Comparison of ENCODE assay signal across 8 cellular contexts in the genomic region with DNA sequence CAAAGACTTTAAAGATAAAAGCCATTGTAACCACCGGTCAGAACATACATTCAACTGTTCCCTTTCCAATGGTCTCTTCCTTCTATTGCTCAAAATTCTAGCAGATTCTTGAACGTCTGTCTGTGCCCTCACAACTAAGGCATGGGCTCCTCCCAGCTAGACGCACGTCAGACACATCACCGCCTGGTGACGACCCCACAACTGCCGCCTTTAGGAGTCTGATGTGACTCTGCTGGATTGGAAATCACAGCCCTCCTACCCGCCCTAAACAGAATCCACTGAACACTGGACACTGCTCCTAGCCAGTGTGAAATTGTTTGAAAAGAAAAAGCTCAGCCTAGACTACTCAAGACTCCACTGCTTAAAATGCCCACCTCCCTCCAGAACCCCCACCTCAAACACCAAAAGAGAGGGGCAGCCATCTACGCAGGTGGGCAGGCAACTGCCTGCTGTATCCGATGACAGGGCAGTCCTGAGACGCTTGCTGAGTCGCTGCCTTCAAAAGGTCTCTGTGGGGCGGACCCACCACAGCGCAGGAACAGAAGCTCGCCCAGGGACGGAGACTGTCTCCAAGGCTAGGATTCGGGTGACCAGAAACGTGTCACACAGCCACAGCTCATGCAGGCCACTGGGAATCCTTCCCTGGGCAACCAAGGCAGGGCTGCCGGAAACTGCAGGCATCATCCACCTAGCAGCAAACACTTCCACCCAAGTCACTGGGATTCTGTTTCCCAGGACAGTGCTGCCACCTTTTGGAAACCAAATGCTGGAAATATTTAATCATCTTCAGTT. TPM values are rescaled to one million over a fixed set of nuclear protein-coding genes. Genes with fewer than 3 reads are reported as not detected.
DNase-seq lines count a peak whose midpoint lies in the region; ATAC-seq and TF ChIP-seq lines count a peak whose summit lies in the region.

No MANE protein-coding gene starts in this region.

- TF ChIP-seq CTCF in brain microvascular endothelial cell (IDR thresholded peaks at IDR 0.05; ENCODE audit: low read depth, low read length, missing control alignments) = peak; percentile 59
- no peak for TF ChIP-seq CTCF in left lung (IDR thresholded peaks at IDR 0.05)

- H3K27me3 ChIP-seq in brain microvascular endothelial cell (replicated peaks) = no peaks in the 10 kb centered on the region
- H3K27me3 ChIP-seq in left lung = no peaks in the 10 kb centered on the region

- H3K27ac ChIP-seq in brain microvascular endothelial cell = no peak overlapping the region
- no peak overlapping the region for H3K27ac ChIP-seq in left lung

- no peak overlapping the region for H3K4me3 Mint-ChIP-seq in activated naive CD8-positive, alpha-beta T cell treated with anti-CD3 and anti-CD28 coated beads, Interleukin-2, amount 50 U/mL, for 24 hours

- H3K4me3 ChIP-seq in brain microvascular endothelial cell (ENCODE audit: low read depth, low read length) (no peak overlapping the region), left lung (no peak overlapping the region)

- H3K4me1 ChIP-seq in left lung = no peaks in the 10 kb centered on the region

- H3K27me3 Mint-ChIP-seq in activated naive CD8-positive, alpha-beta T cell treated with anti-CD3 and anti-CD28 coated beads, Interleukin-2, amount 50 U/mL, for 24 hours = peaks cover 13% of the 10 kb centered on the region

- intact Hi-C loops in left lung (cut with DNase I) = no loop called here

- no peaks in the 10 kb centered on the region for H3K9me3 ChIP-seq in left lung

- DNase-seq in Ammon's horn (ENCODE audit: low spot score) = peak; percentile 80
- DNase-seq in HuH-7 (ENCODE audit: low spot score) = peak; percentile 73
- peak; percentile 24 for DNase-seq in brain microvascular endothelial cell
- DNase-seq in left lung = peak in 1 of 2 donors; percentile 54
- DNase-seq in activated naive CD8-positive, alpha-beta T cell treated with anti-CD3 and anti-CD28 coated beads, Interleukin-2, amount 50 U/mL, for 24 hours = no peak

- no peaks in the 10 kb centered on the region for H3K9me3 Mint-ChIP-seq in activated naive CD8-positive, alpha-beta T cell treated with anti-CD3 and anti-CD28 coated beads, Interleukin-2, amount 50 U/mL, for 24 hours

- no peaks in the 10 kb centered on the region for H3K36me3 Mint-ChIP-seq in activated naive CD8-positive, alpha-beta T cell treated with anti-CD3 and anti-CD28 coated beads, Interleukin-2, amount 50 U/mL, for 24 hours (ENCODE audit: low read depth)

- ATAC-seq in left lung (peak; percentile 36), HG03342 (IDR thresholded peaks at IDR 0.05; ENCODE audit: unreplicated experiment) (no peak), GM21515 (IDR thresholded peaks at IDR 0.05; ENCODE audit: unreplicated experiment) (no peak), HG03460 (IDR thresholded peaks at IDR 0.05; ENCODE audit: unreplicated experiment) (no peak)
- no peak for ATAC-seq in activated naive CD8-positive, alpha-beta T cell treated with anti-CD3 and anti-CD28 coated beads, Interleukin-2, amount 50 U/mL, for 24 hours

- H3K27ac Mint-ChIP-seq in activated naive CD8-positive, alpha-beta T cell treated with anti-CD3 and anti-CD28 coated beads, Interleukin-2, amount 50 U/mL, for 24 hours = no peak overlapping the region

- H3K36me3 ChIP-seq in brain microvascular endothelial cell (replicated peaks) = no peaks in the 10 kb centered on the region
- no peaks in the 10 kb centered on the region for H3K36me3 ChIP-seq in left lung

- H3K4me1 Mint-ChIP-seq in activated naive CD8-positive, alpha-beta T cell treated with anti-CD3 and anti-CD28 coated beads, Interleukin-2, amount 50 U/mL, for 24 hours = peaks cover 17% of the 10 kb centered on the region

- in situ Hi-C loops in brain microvascular endothelial cell (cut with HindIII; ENCODE audit: low pct_ligation_motif_present, low sequenced_read_pairs) = no loop called here

RNA-seq across cellular contexts. Expression of a gene that starts 34.7 kb away (rescaled TPM):
- total RNA-seq in left lung = 10 to 100 TPM in 1 of 2 donors, 1 to 10 TPM in 1; 8.3 to 13.1 TPM
